11 cellular contexts compared by ENCODE assay signal in genomic region chr4:38105475-38105874, GRCh38.
DNase-seq lines count a peak whose midpoint lies in the region; ATAC-seq, FAIRE-seq and TF ChIP-seq lines count a peak whose summit lies in the region.
"Had no signal": no experiment of that assay in that cellular context is flagged by ENCODE, and none has a peak within 500 bp of the region (broad histone marks: within the 10 kb centered on the region; RNA-seq: fewer than 3 reads in every experiment).

No MANE protein-coding gene starts in this region.

- H3K27me3 ChIP-seq in CD8-positive, alpha-beta memory T cell (ENCODE audit: insufficient read depth, low read length, poor library complexity, severe bottlenecking) = no peaks in the 10 kb centered on the region

- H3K27ac Mint-ChIP-seq in CD8-positive, alpha-beta memory T cell = peak overlapping the region in 2 of 8 donors; percentile 2 to 52
- H3K27ac Mint-ChIP-seq in activated naive CD4-positive, alpha-beta T cell treated with anti-CD3 and anti-CD28 coated beads, Interleukin-2, amount 10 ng/mL, durations not matched to agents 7 days and 5 days = no peak overlapping the region

- H3K27ac ChIP-seq in CD8-positive, alpha-beta memory T cell (ENCODE audit: low read depth, low read length) = no peak overlapping the region
- H3K27ac ChIP-seq: HL-60 had no signal

- H3K4me3 ChIP-seq in CD8-positive, alpha-beta memory T cell (ENCODE audit: low read length) = no peak overlapping the region

- no peaks in the 10 kb centered on the region for H3K9me3 ChIP-seq in CD8-positive, alpha-beta memory T cell (ENCODE audit: low read length)

- TF ChIP-seq POLR2A in GM12891 (IDR thresholded peaks at IDR 0.05; ENCODE audit: low read depth, low read length) = no peak

- peaks cover 1 to 7% (median 3%) of the 10 kb centered on the region in 3 donors for H3K4me1 Mint-ChIP-seq in CD8-positive, alpha-beta memory T cell
- peaks cover 12% of the 10 kb centered on the region for H3K4me1 Mint-ChIP-seq in activated naive CD4-positive, alpha-beta T cell treated with anti-CD3 and anti-CD28 coated beads, Interleukin-2, amount 10 ng/mL, durations not matched to agents 7 days and 5 days

- H3K36me3 ChIP-seq in CD8-positive, alpha-beta memory T cell (ENCODE audit: insufficient read depth, low read length) = peaks cover 12% of the 10 kb centered on the region

- H3K27me3 Mint-ChIP-seq in CD8-positive, alpha-beta memory T cell = no peaks in the 10 kb centered on the region
- H3K27me3 Mint-ChIP-seq in activated naive CD4-positive, alpha-beta T cell treated with anti-CD3 and anti-CD28 coated beads, Interleukin-2, amount 10 ng/mL, durations not matched to agents 7 days and 5 days = no peaks in the 10 kb centered on the region

- peak; percentile 68 for FAIRE-seq in GM12891 (lab: Jason Lieb, UNC)

- H3K4me1 ChIP-seq in CD8-positive, alpha-beta memory T cell (ENCODE audit: insufficient read depth, low read length) = no peaks in the 10 kb centered on the region

- H3K9me3 Mint-ChIP-seq in CD8-positive, alpha-beta memory T cell = no peaks in the 10 kb centered on the region
- no peaks in the 10 kb centered on the region for H3K9me3 Mint-ChIP-seq in activated naive CD4-positive, alpha-beta T cell treated with anti-CD3 and anti-CD28 coated beads, Interleukin-2, amount 10 ng/mL, durations not matched to agents 7 days and 5 days

- H3K36me3 Mint-ChIP-seq in CD8-positive, alpha-beta memory T cell = peaks cover 8 to 90% (median 37%) of the 10 kb centered on the region in 3 donors
- H3K36me3 Mint-ChIP-seq in activated naive CD4-positive, alpha-beta T cell treated with anti-CD3 and anti-CD28 coated beads, Interleukin-2, amount 10 ng/mL, durations not matched to agents 7 days and 5 days = peaks cover 66% of the 10 kb centered on the region

- no peak for DNase-seq in GM12891 (ENCODE audit: insufficient read length, low spot score)
- no peak for DNase-seq in CD8-positive, alpha-beta memory T cell
- DNase-seq in NCI-H1694 treated with DMSO at 0.1 percent for 48 hours (lab: John Stamatoyannopoulos, UW) = no peak
- no peak for DNase-seq in activated naive CD4-positive, alpha-beta T cell treated with anti-CD3 and anti-CD28 coated beads, Interleukin-2, amount 10 ng/mL, durations not matched to agents 7 days and 5 days
- DNase-seq in A172 (ENCODE audit: low spot score) = no peak
- DNase-seq: activated naive CD4-positive, alpha-beta T cell treated with anti-CD3 and anti-CD28 coated beads, Interleukin-2, amount 50 U/mL, for 16 hours had no signal

- ATAC-seq in GM19324 (IDR thresholded peaks at IDR 0.05; ENCODE audit: low FRiP score, unreplicated experiment) (peak; percentile 91), HG02852 (IDR thresholded peaks at IDR 0.05; ENCODE audit: unreplicated experiment) (peak; percentile 96), HG03565 (IDR thresholded peaks at IDR 0.05; ENCODE audit: unreplicated experiment) (peak; percentile 91)
- ATAC-seq: sciatic nerve had no signal

- no peak overlapping the region for H3K4me3 Mint-ChIP-seq in CD8-positive, alpha-beta memory T cell
- H3K4me3 Mint-ChIP-seq in activated naive CD4-positive, alpha-beta T cell treated with anti-CD3 and anti-CD28 coated beads, Interleukin-2, amount 10 ng/mL, durations not matched to agents 7 days and 5 days = no peak overlapping the region

- POLR2A ChIA-PET in CD8-positive, alpha-beta memory T cell (lab: Charles Lee) = no interaction called here

- CTCF ChIA-PET in CD8-positive, alpha-beta memory T cell (lab: Charles Lee) = interaction anchor here (0.9 kb wide), 1 partner anchor 57 kb away, joined by 3 read pairs; no protein-coding TSS in a partner anchor
- CTCF ChIA-PET in activated naive CD4-positive, alpha-beta T cell treated with anti-CD3 and anti-CD28 coated beads, Interleukin-2, amount 10 ng/mL, durations not matched to agents 7 days and 5 days (lab: Charles Lee) = no interaction called here

TF ChIP-seq in GM12891, 5 proteins besides CTCF, POLR2A, EP300 and RAD21:
- TF ChIP-seq TAF1 (IDR thresholded peaks at IDR 0.05; ENCODE audit: low read depth, low read length) = no peak
- no peak for TF ChIP-seq PAX5 (IDR thresholded peaks at IDR 0.05; ENCODE audit: insufficient read depth, low read length, severe bottlenecking)
- no peak for TF ChIP-seq SPI1 (IDR thresholded peaks at IDR 0.05; ENCODE audit: low read depth, low read length)
- TF ChIP-seq POU2F2 (IDR thresholded peaks at IDR 0.05; ENCODE audit: low read depth, low read length) = no peak
- TF ChIP-seq POLR2AphosphoS5 (IDR thresholded peaks at IDR 0.05; ENCODE audit: low read depth, low read length) = no peak
